ENCODE assay signal across 1 cellular context in genomic region chr6:106077881-106078280, GRCh38.
TF ChIP-seq lines count a peak whose summit lies in the region.

No MANE protein-coding gene starts in this region.

TF ChIP-seq in A549, 52 proteins besides CTCF, POLR2A, EP300 and RAD21:
- TF ChIP-seq, protein P1, sequence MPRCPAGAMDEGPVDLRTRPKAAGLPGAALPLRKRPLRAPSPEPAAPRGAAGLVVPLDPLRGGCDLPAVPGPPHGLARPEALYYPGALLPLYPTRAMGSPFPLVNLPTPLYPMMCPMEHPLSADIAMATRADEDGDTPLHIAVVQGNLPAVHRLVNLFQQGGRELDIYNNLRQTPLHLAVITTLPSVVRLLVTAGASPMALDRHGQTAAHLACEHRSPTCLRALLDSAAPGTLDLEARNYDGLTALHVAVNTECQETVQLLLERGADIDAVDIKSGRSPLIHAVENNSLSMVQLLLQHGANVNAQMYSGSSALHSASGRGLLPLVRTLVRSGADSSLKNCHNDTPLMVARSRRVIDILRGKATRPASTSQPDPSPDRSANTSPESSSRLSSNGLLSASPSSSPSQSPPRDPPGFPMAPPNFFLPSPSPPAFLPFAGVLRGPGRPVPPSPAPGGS (IDR thresholded peaks at IDR 0.05) = no peak
- TF ChIP-seq CHD4 (IDR thresholded peaks at IDR 0.05; ENCODE audit: borderline replicate concordance) (no peak), CHD2 (IDR thresholded peaks at IDR 0.05; ENCODE audit: low read length, partially characterized antibody) (no peak), NR3C1 (IDR thresholded peaks at IDR 0.05) (no peak), USF2 (IDR thresholded peaks at IDR 0.05) (no peak), HEYL (CRISPR knock-in tag; IDR thresholded peaks at IDR 0.05) (no peak), TFCP2L1 (CRISPR knock-in tag; IDR thresholded peaks at IDR 0.05) (no peak), ZNF302 (CRISPR knock-in tag; IDR thresholded peaks at IDR 0.05) (no peak)
- TF ChIP-seq, protein P2, sequence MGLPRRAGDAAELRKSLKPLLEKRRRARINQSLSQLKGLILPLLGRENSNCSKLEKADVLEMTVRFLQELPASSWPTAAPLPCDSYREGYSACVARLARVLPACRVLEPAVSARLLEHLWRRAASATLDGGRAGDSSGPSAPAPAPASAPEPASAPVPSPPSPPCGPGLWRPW (IDR thresholded peaks at IDR 0.05) = no peak
- TF ChIP-seq, protein P3, sequence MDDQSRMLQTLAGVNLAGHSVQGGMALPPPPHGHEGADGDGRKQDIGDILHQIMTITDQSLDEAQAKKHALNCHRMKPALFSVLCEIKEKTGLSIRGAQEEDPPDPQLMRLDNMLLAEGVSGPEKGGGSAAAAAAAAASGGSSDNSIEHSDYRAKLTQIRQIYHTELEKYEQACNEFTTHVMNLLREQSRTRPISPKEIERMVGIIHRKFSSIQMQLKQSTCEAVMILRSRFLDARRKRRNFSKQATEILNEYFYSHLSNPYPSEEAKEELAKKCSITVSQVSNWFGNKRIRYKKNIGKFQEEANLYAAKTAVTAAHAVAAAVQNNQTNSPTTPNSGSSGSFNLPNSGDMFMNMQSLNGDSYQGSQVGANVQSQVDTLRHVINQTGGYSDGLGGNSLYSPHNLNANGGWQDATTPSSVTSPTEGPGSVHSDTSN (IDR thresholded peaks at IDR 0.05) = no peak
